Comparison of ENCODE assay signal across 8 cellular contexts in genomic region chr14:63854330-63854729, GRCh38. TPM values are rescaled to one million over a fixed set of nuclear protein-coding genes. Genes with fewer than 3 reads are reported as not detected.
DNase-seq lines count a peak whose midpoint lies in the region; ATAC-seq and TF ChIP-seq lines count a peak whose summit lies in the region.

No MANE protein-coding gene starts in this region.

- 9% methylated on average over 5 of the region's 5 CpGs for WGBS in right lobe of liver (ENCODE audit: insufficient coverage, low coverage, low lambda C conversion rate, missing lambda C conversion rate)
- 13 to 14% methylated on average over 5 of the region's 5 CpGs for WGBS in upper lobe of left lung, 2 donors

- H3K4me1 ChIP-seq in adipocyte (ENCODE audit: control insufficient read depth, insufficient read depth, low read length) (peaks cover 9% of the 10 kb centered on the region), right lobe of liver (peaks cover 0 to 6% (median 3%) of the 10 kb centered on the region in 4 donors), upper lobe of left lung (peaks cover 13 to 28% (median 23%) of the 10 kb centered on the region in 4 donors)

- no peaks in the 10 kb centered on the region for H3K36me3 ChIP-seq in adipocyte (ENCODE audit: control insufficient read depth, insufficient read depth, low read length, severe bottlenecking)
- no peaks in the 10 kb centered on the region for H3K36me3 ChIP-seq in right lobe of liver
- H3K36me3 ChIP-seq in upper lobe of left lung, result no peaks in the 10 kb centered on the region

- H3K4me3 ChIP-seq in adipocyte (ENCODE audit: low read length) (peak overlapping the region; percentile 87), right lobe of liver (peak overlapping the region; percentile 77 to 79 (median 79)), upper lobe of left lung (peak overlapping the region; percentile 81 to 90 (median 85))

- H3K4me1 Mint-ChIP-seq in activated naive CD4-positive, alpha-beta T cell treated with anti-CD3 and anti-CD28 coated beads for 36 hours (ENCODE audit: low read depth), result peaks cover 42% of the 10 kb centered on the region

- ATAC-seq in right lobe of liver, result no peak
- no peak for ATAC-seq in upper lobe of left lung (ENCODE audit: low FRiP score in 2 of 2)

- DNase-seq in activated naive CD4-positive, alpha-beta T cell treated with anti-CD3 and anti-CD28 coated beads for 36 hours, result no peak
- no peak for DNase-seq in activated naive CD4-positive, alpha-beta T cell treated with Interleukin-2 at 50 U/mL for 16 hours
- DNase-seq in adipocyte (ENCODE audit: low read depth) (no peak), right lobe of liver (no peak), upper lobe of left lung (no peak), KG1 (lab: John Stamatoyannopoulos, UW) (no peak)
- DNase-seq in activated effector memory CD4-positive, alpha-beta T cell treated with anti-CD3 and anti-CD28 coated beads, Interleukin-2, amount 50 U/mL, for 16 hours, result no peak
- DNase-seq in activated CD4-positive, alpha-beta T cell treated with anti-CD3 and anti-CD28 coated beads for 1 hour, result no peak

- no peaks in the 10 kb centered on the region for H3K27me3 Mint-ChIP-seq in activated naive CD4-positive, alpha-beta T cell treated with anti-CD3 and anti-CD28 coated beads for 36 hours (ENCODE audit: low read depth)

- TF ChIP-seq POLR2A in right lobe of liver (IDR thresholded peaks at IDR 0.05) (no peak), upper lobe of left lung (IDR thresholded peaks at IDR 0.05) (no peak)

- no peak for TF ChIP-seq EP300 in upper lobe of left lung (IDR thresholded peaks at IDR 0.05)

- no peaks in the 10 kb centered on the region for H3K9me3 Mint-ChIP-seq in activated naive CD4-positive, alpha-beta T cell treated with anti-CD3 and anti-CD28 coated beads for 36 hours

- intact Hi-C loops in activated naive CD4-positive, alpha-beta T cell treated with anti-CD3 and anti-CD28 coated beads for 36 hours (cut with micrococcal nuclease), result loop anchor here (2.0 to 10.0 kb wide), 6 partner anchors 14 to 1070 kb away; partner anchors contain the start of genes HSPA2, MTHFD1, PPP1R36 and PPP2R5E
- intact Hi-C loops in right lobe of liver (cut with DNase I), result no loop called here

- H3K27ac Mint-ChIP-seq in activated naive CD4-positive, alpha-beta T cell treated with anti-CD3 and anti-CD28 coated beads for 36 hours, result peak overlapping the region; percentile 87

- peak overlapping the region; percentile 93 for H3K4me3 Mint-ChIP-seq in activated naive CD4-positive, alpha-beta T cell treated with anti-CD3 and anti-CD28 coated beads for 36 hours

- CTCF ChIA-PET in activated naive CD4-positive, alpha-beta T cell treated with anti-CD3 and anti-CD28 coated beads for 36 hours (lab: Charles Lee), result interaction anchor here (0.6 to 2.3 kb wide), 3 partner anchors 8 to 127 kb away, joined by 3 to 5 read pairs (median 3); no protein-coding TSS in a partner anchor

- H3K27me3 ChIP-seq in adipocyte (replicated peaks; ENCODE audit: control insufficient read depth, insufficient read depth, low read length), result no peaks in the 10 kb centered on the region
- H3K27me3 ChIP-seq in right lobe of liver, result no peaks in the 10 kb centered on the region
- peaks cover 0 to 8% (median 0%) of the 10 kb centered on the region in 4 donors for H3K27me3 ChIP-seq in upper lobe of left lung

- H3K9ac ChIP-seq in adipocyte (ENCODE audit: low read length), result peak overlapping the region; percentile 82

- TF ChIP-seq CTCF in right lobe of liver (IDR thresholded peaks at IDR 0.05), result no peak
- TF ChIP-seq CTCF in upper lobe of left lung (IDR thresholded peaks at IDR 0.05), result no peak

- peaks cover 3% of the 10 kb centered on the region for H3K36me3 Mint-ChIP-seq in activated naive CD4-positive, alpha-beta T cell treated with anti-CD3 and anti-CD28 coated beads for 36 hours (ENCODE audit: low read depth)

- H3K27ac ChIP-seq in right lobe of liver (peak overlapping the region in 2 of 3 donors; percentile 75 to 91), upper lobe of left lung (peak overlapping the region; percentile 90 to 98 (median 92))

- H3K9me3 ChIP-seq in adipocyte (ENCODE audit: control insufficient read depth, low read length), result no peaks in the 10 kb centered on the region
- H3K9me3 ChIP-seq in right lobe of liver, result no peaks in the 10 kb centered on the region
- H3K9me3 ChIP-seq in upper lobe of left lung, result no peaks in the 10 kb centered on the region

RNA-seq across cellular contexts. Expression of gene SYNE2, which starts 1.5 kb away (rescaled TPM):
- 10 to 100 TPM; 22.1 to 22.3 TPM for total RNA-seq in activated naive CD4-positive, alpha-beta T cell treated with anti-CD3 and anti-CD28 coated beads for 36 hours
- total RNA-seq in right lobe of liver (100 to 1,000 TPM in 1 of 6 experiments, 10 to 100 TPM in 5; 34.6 to 118 (median 47.8) TPM), upper lobe of left lung (100 to 1,000 TPM in 4 of 6 donors, 10 to 100 TPM in 2; 75.8 to 439 (median 234) TPM)
